16 cellular contexts compared by ENCODE assay signal in the genomic region with DNA sequence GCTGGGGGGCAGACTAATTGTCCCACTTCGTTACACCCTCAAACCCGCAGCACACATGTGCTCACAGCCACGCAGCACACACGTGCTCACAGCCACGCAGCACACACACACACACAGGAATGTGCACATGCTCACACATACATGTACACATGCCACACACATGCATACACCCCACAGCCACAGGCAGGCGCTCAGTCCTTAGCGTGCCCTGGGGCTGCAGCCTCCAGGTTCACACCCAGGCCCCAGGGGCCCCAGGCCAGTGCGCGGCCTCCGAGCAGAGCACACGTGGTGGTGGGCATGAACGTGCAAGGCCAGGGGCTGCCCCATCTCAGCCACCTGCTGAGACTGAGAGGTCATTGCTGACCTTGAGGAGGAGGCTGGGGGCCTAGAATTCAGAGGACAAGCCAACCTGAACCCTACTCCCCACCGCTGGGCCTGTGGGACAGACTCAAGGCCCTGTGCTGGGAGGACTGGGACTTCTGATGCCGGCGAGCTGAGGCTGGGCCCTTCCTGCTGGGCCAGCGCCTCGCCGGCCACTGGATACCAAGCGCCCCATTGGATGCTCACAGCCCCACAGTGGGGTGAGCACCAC. TPM values are rescaled to one million over a fixed set of nuclear protein-coding genes. Genes with fewer than 3 reads are reported as not detected.
DNase-seq lines count a peak whose midpoint lies in the region; ATAC-seq and TF ChIP-seq lines count a peak whose summit lies in the region.
"Had no signal": no experiment of that assay in that cellular context is flagged by ENCODE, and none has a peak within 500 bp of the region (broad histone marks: within the 10 kb centered on the region; RNA-seq: fewer than 3 reads in every experiment).

No MANE protein-coding gene starts in this region.

- H3K9me3 ChIP-seq in endodermal cell (ENCODE audit: control insufficient read depth, low read length) (no peaks in the 10 kb centered on the region), neural progenitor cell (ENCODE audit: low read depth) (no peaks in the 10 kb centered on the region), transverse colon (no peaks in the 10 kb centered on the region)

- TF ChIP-seq EP300 in transverse colon (IDR thresholded peaks at IDR 0.05; ENCODE audit: low read depth) = no peak

- H3F3A ChIP-seq in neural progenitor cell (ENCODE audit: low read depth) = peaks cover 7% of the 10 kb centered on the region

- no peak for ATAC-seq in activated CD4-positive, CD25-positive, alpha-beta regulatory T cell treated with anti-CD3 and anti-CD28 coated beads, Interleukin-2, amount 50 U/mL, for 24 hours
- ATAC-seq: effector memory CD8-positive, alpha-beta T cell had no signal

- DNase-seq in activated CD8-positive, alpha-beta memory T cell treated with anti-CD3 and anti-CD28 coated beads, Interleukin-2, amount 50 U/mL, for 4 hours = peak; percentile 4
- DNase-seq in activated CD8-positive, alpha-beta memory T cell treated with anti-CD3 and anti-CD28 coated beads for 24 hours = no peak
- DNase-seq in endodermal cell (no peak), neural progenitor cell (ENCODE audit: low spot score) (no peak), transverse colon (no peak), NCI-H82 treated with DMSO at 0.1 percent for 48 hours (lab: John Stamatoyannopoulos, UW; ENCODE audit: unreplicated experiment) (no peak)
- no peak for DNase-seq in stimulated activated CD4-positive, alpha-beta T cell treated with anti-CD3 and anti-CD28 coated beads, Interleukin-2, amount 100 ng/mL, for 24 hours
- DNase-seq: activated effector memory CD4-positive, alpha-beta T cell treated with Interleukin-2 at 50 U/mL for 16 hours; effector memory CD8-positive, alpha-beta T cell; islet precursor cell; NCI-H2171 had no signal

- H3K4me3 Mint-ChIP-seq in endodermal cell (no peak overlapping the region), neural progenitor cell (peak overlapping the region; percentile 73)
- H3K4me3 Mint-ChIP-seq: central memory CD8-positive, alpha-beta T cell; effector memory CD8-positive, alpha-beta T cell; stimulated activated naive CD8-positive, alpha-beta T cell treated with anti-CD3 and anti-CD28 coated beads, Interleukin-15, Interleukin-2, amounts not matched to agents 100 ng/mL and 50 ng/mL, for 24 hours; T-helper 2 cell treated with Interferon-gamma antibody and Interleukin-4, amounts not matched to agents 5 μg/mL and 100 μg/mL, for 36 hours had no signal

- peak overlapping the region; percentile 100 for H3K27ac ChIP-seq in endodermal cell (ENCODE audit: low read depth, low read length)
- H3K27ac ChIP-seq in neural progenitor cell = no peak overlapping the region
- H3K27ac ChIP-seq in transverse colon = peak overlapping the region in 3 of 4 donors; percentile 85 to 94 (median 86)
- H3K27ac ChIP-seq: 22Rv1 had no signal

- H3K27ac Mint-ChIP-seq in endodermal cell = no peak overlapping the region
- peak overlapping the region; percentile 99 for H3K27ac Mint-ChIP-seq in neural progenitor cell
- H3K27ac Mint-ChIP-seq: effector memory CD8-positive, alpha-beta T cell; stimulated activated naive CD8-positive, alpha-beta T cell treated with anti-CD3 and anti-CD28 coated beads, Interleukin-15, Interleukin-2, amounts not matched to agents 100 ng/mL and 50 ng/mL, for 24 hours; T-helper 2 cell treated with Interferon-gamma antibody and Interleukin-4, amounts not matched to agents 5 μg/mL and 100 μg/mL, for 36 hours had no signal

- H3K36me3 ChIP-seq in endodermal cell (ENCODE audit: control insufficient read depth, insufficient read depth, low read length) = no peaks in the 10 kb centered on the region
- no peaks in the 10 kb centered on the region for H3K36me3 ChIP-seq in neural progenitor cell
- H3K36me3 ChIP-seq in transverse colon = no peaks in the 10 kb centered on the region

- H3K79me2 ChIP-seq in neural progenitor cell (ENCODE audit: low read depth) = no peaks in the 10 kb centered on the region

- no peaks in the 10 kb centered on the region for H3K4me1 Mint-ChIP-seq in endodermal cell
- H3K4me1 Mint-ChIP-seq in neural progenitor cell = peaks cover 32% of the 10 kb centered on the region

- no peaks in the 10 kb centered on the region for H3K9me3 Mint-ChIP-seq in endodermal cell
- no peaks in the 10 kb centered on the region for H3K9me3 Mint-ChIP-seq in neural progenitor cell
- H3K9me3 Mint-ChIP-seq: central memory CD8-positive, alpha-beta T cell; effector memory CD8-positive, alpha-beta T cell; stimulated activated naive CD8-positive, alpha-beta T cell treated with anti-CD3 and anti-CD28 coated beads, Interleukin-15, Interleukin-2, amounts not matched to agents 100 ng/mL and 50 ng/mL, for 24 hours; T-helper 2 cell treated with Interferon-gamma antibody and Interleukin-4, amounts not matched to agents 5 μg/mL and 100 μg/mL, for 36 hours had no signal

- no peaks in the 10 kb centered on the region for H4K20me1 ChIP-seq in neural progenitor cell (ENCODE audit: low read depth)

- H3K4me3 ChIP-seq in endodermal cell (ENCODE audit: low read length) (no peak overlapping the region), neural progenitor cell (no peak overlapping the region), transverse colon (no peak overlapping the region)

- WGBS in endodermal cell (ENCODE audit: insufficient coverage in 1 of 2, insufficient read length in 1 of 2), 2 experiments = 94 to 95% methylated on average over 5 to 19 of the region's 19 CpGs
- WGBS in transverse colon (ENCODE audit: low coverage in 1 of 2), 2 donors = 60 to 80% methylated on average over 5 to 11 of the region's 19 CpGs

- H3K27me3 Mint-ChIP-seq in endodermal cell (ENCODE audit: insufficient read depth) (no peaks in the 10 kb centered on the region), neural progenitor cell (ENCODE audit: insufficient read depth, low read depth) (peaks cover 11% of the 10 kb centered on the region)
- H3K27me3 Mint-ChIP-seq: central memory CD8-positive, alpha-beta T cell; effector memory CD8-positive, alpha-beta T cell; stimulated activated naive CD8-positive, alpha-beta T cell treated with anti-CD3 and anti-CD28 coated beads, Interleukin-15, Interleukin-2, amounts not matched to agents 100 ng/mL and 50 ng/mL, for 24 hours had no signal

- H2AFZ ChIP-seq in neural progenitor cell (replicated peaks) = no peak overlapping the region

- TF ChIP-seq CTCF in endodermal cell (conservative IDR thresholded peaks at IDR 0.05) (no peak), neural progenitor cell (IDR thresholded peaks at IDR 0.05) (no peak), transverse colon (IDR thresholded peaks at IDR 0.05) (no peak)

- peaks cover 11% of the 10 kb centered on the region for H3K4me1 ChIP-seq in endodermal cell (ENCODE audit: control insufficient read depth, insufficient read depth, low read length)
- peaks cover 45% of the 10 kb centered on the region for H3K4me1 ChIP-seq in neural progenitor cell
- peaks cover 50 to 67% (median 58%) of the 10 kb centered on the region in 4 donors for H3K4me1 ChIP-seq in transverse colon

- intact Hi-C loops in transverse colon (cut with DNase I; ENCODE audit: low total_unique reads) = no loop called here

- TF ChIP-seq POLR2A in transverse colon (IDR thresholded peaks at IDR 0.05) = no peak

- H3K4me2 ChIP-seq in neural progenitor cell = no peak overlapping the region

- H3K27me3 ChIP-seq in endodermal cell (ENCODE audit: control insufficient read depth, insufficient read depth, low read length, poor library complexity, severe bottlenecking) (no peaks in the 10 kb centered on the region), neural progenitor cell (no peaks in the 10 kb centered on the region), transverse colon (no peaks in the 10 kb centered on the region)

- in situ Hi-C loops in transverse colon (cut with MboI; ENCODE audit: low pct_ligation_motif_present in 1 of 4, low pct_unique_long_range_greater_than_20kb in 1 of 4, low sequenced_read_pairs in 3 of 4) = loop anchor here in 1 of 4 donors (5.0 kb wide), 1 partner anchor 42 kb away; no protein-coding TSS in a partner anchor

- H3K36me3 Mint-ChIP-seq in endodermal cell (ENCODE audit: low read depth) (no peaks in the 10 kb centered on the region), neural progenitor cell (no peaks in the 10 kb centered on the region)

- H3K9ac ChIP-seq in endodermal cell (ENCODE audit: extremely low read depth, low read length, poor library complexity, severe bottlenecking) (no peak overlapping the region), neural progenitor cell (no peak overlapping the region)

RNA-seq across cellular contexts. Expression of a gene that starts 15.7 kb away (rescaled TPM):
- total RNA-seq in endodermal cell = 1 to 10 TPM; 7.4 to 7.9 TPM
- polyA plus RNA-seq in endodermal cell (2013, experiment 1 of 2) = 4.5 TPM
- polyA plus RNA-seq in endodermal cell (2013, experiment 2 of 2) = 4.1 TPM
- 1.2 and 5.6 TPM in 2 replicates for total RNA-seq in neural progenitor cell (ENCODE audit: low replicate concordance)
- total RNA-seq in transverse colon = 10 to 100 TPM; 12.2 to 38.2 (median 14.1) TPM

RNA-seq across cellular contexts. Expression of a gene that starts 17.7 kb away (rescaled TPM):
- total RNA-seq in endodermal cell = 10 to 100 TPM; 27.6 to 28.1 TPM
- polyA plus RNA-seq in endodermal cell (2013, experiment 1 of 2) = 20.2 TPM
- 20.5 TPM for polyA plus RNA-seq in endodermal cell (2013, experiment 2 of 2)
- total RNA-seq in neural progenitor cell (ENCODE audit: low replicate concordance) = 19.4 and 59.9 TPM in 2 replicates
- total RNA-seq in transverse colon = 10 to 100 TPM; 10.8 to 26.3 (median 23.9) TPM

RNA-seq across cellular contexts. Expression of a gene that starts 18.0 kb away (rescaled TPM):
- total RNA-seq in endodermal cell (10 to 100 TPM; 30.1 to 39.8 TPM), neural progenitor cell (ENCODE audit: low replicate concordance) (38.6 and 72.3 TPM in 2 replicates), transverse colon (10 to 100 TPM in 2 of 4 donors, 1 to 10 TPM in 1, not detected in 1; 1.5 to 17.1 (median 15.2) TPM)
- polyA plus RNA-seq in endodermal cell (2013, experiment 1 of 2) = 34.9 TPM
- polyA plus RNA-seq in endodermal cell (2013, experiment 2 of 2) = 38.8 TPM

RNA-seq across cellular contexts. Expression of a gene that starts 22.1 kb away (rescaled TPM):
- 100 to 1,000 TPM; 602 to 920 TPM for total RNA-seq in endodermal cell
- polyA plus RNA-seq in endodermal cell (2013, experiment 1 of 2) = 1,216 TPM
- polyA plus RNA-seq in endodermal cell (2013, experiment 2 of 2) = 1,012 TPM
- 54.2 and 173 TPM in 2 replicates for total RNA-seq in neural progenitor cell (ENCODE audit: low replicate concordance)
- total RNA-seq in transverse colon = 1,000 to 10,000 TPM in 3 of 4 donors, 100 to 1,000 TPM in 1; 504 to 5,877 (median 3,263) TPM
